Comparison of ENCODE assay signal across 15 cellular contexts in genomic region chr10:101287183-101287830, GRCh38. TPM values are rescaled to one million over a fixed set of nuclear protein-coding genes. Genes with fewer than 3 reads are reported as not detected.
DNase-seq lines count a peak whose midpoint lies in the region; ATAC-seq, FAIRE-seq and TF ChIP-seq lines count a peak whose summit lies in the region.
"Had no signal": no experiment of that assay in that cellular context is flagged by ENCODE, and none has a peak within 500 bp of the region (broad histone marks: within the 10 kb centered on the region; RNA-seq: fewer than 3 reads in every experiment).

No MANE protein-coding gene starts in this region.

- H4K91ac ChIP-seq in H9 (ENCODE audit: insufficient read length, low read depth, low read length) = no peak overlapping the region

- H3K9me3 Mint-ChIP-seq in H9 = no peaks in the 10 kb centered on the region; a peak in 1 of 5 replicates
- H3K9me3 Mint-ChIP-seq in HFFc6 = no peaks in the 10 kb centered on the region
- peaks cover 3% of the 10 kb centered on the region for H3K9me3 Mint-ChIP-seq in endothelial cell (ENCODE audit: unreplicated experiment)

- H3K27me3 Mint-ChIP-seq in H9 (ENCODE audit: low read depth) (peaks cover 92% of the 10 kb centered on the region), HFFc6 (ENCODE audit: insufficient read depth) (peaks cover 55% of the 10 kb centered on the region), endothelial cell (ENCODE audit: unreplicated experiment) (peaks cover 27% of the 10 kb centered on the region)

- no peaks in the 10 kb centered on the region for H3K36me3 ChIP-seq in HepG2 (replicated peaks in 1 of 2; ENCODE audit: control insufficient read depth in 1 of 2, insufficient read depth in 2 of 2, low read length in 2 of 2)
- no peaks in the 10 kb centered on the region for H3K36me3 ChIP-seq in pancreas
- H3K36me3 ChIP-seq: MG63, SJCRH30 had no signal

- H3K4me1 Mint-ChIP-seq in H9 (peaks cover 61 to 74% of the 10 kb centered on the region in 2 experiments), HFFc6 (ENCODE audit: low read depth) (no peaks in the 10 kb centered on the region), endothelial cell (ENCODE audit: unreplicated experiment) (peaks cover 28% of the 10 kb centered on the region)

- peaks cover 13% of the 10 kb centered on the region for H3K23me2 ChIP-seq in H9 (ENCODE audit: insufficient read length, low read depth, low read length, poor library complexity, severe bottlenecking)

- TF ChIP-seq POLR2A in A549 (IDR thresholded peaks at IDR 0.05; ENCODE audit: low read length) (no peak), HepG2 (IDR thresholded peaks at IDR 0.05; ENCODE audit: insufficient read depth in 1 of 2, low read depth in 2 of 2, low read length in 2 of 2) (no peak)

- TF ChIP-seq EP300 in A549 (IDR thresholded peaks at IDR 0.05) (no peak), HepG2 (IDR thresholded peaks at IDR 0.05; ENCODE audit: low read depth in 2 of 2, low read length in 2 of 2) (no peak), HepG2 (CRISPR knock-in tag; IDR thresholded peaks at IDR 0.05; ENCODE audit: borderline replicate concordance) (no peak)

- H3K4me3 Mint-ChIP-seq in H9 (no peak overlapping the region), HFFc6 (no peak overlapping the region), endothelial cell (ENCODE audit: unreplicated experiment) (no peak overlapping the region)

- no peak overlapping the region for H3K4me3 ChIP-seq in A549
- no peak overlapping the region for H3K4me3 ChIP-seq in HepG2 (replicated peaks in 1 of 3; ENCODE audit: insufficient read depth in 1 of 3, low read depth in 2 of 3, low read length in 3 of 3)
- no peak overlapping the region for H3K4me3 ChIP-seq in pancreas
- H3K4me3 ChIP-seq: MG63, SJCRH30 had no signal

- peak overlapping the region in 1 of 3 experiments; percentile 19; a peak in 1 of 7 replicates for H3K27ac Mint-ChIP-seq in H9
- no peak overlapping the region for H3K27ac Mint-ChIP-seq in HFFc6
- no peak overlapping the region for H3K27ac Mint-ChIP-seq in endothelial cell (ENCODE audit: unreplicated experiment)

- in situ Hi-C loops in HepG2 (cut with HindIII; ENCODE audit: extremely low pct_ligation_motif_present, low pct_unique_long_range_greater_than_20kb) = no loop called here

- CTCF ChIA-PET in A549 (lab: Yijun Ruan, JAX) = interaction anchor here (0.7 to 15.8 kb wide), 12 partner anchors 12 to 492 kb away, joined by 3 to 253 read pairs (median 7); no protein-coding TSS in a partner anchor
- CTCF ChIA-PET in HepG2 (lab: Yijun Ruan, JAX; ENCODE audit: low intra/inter-chr PET ratio, low total read pairs) = interaction anchor here (1.6 kb wide), 1 partner anchor 155 kb away, joined by 12 read pairs; no protein-coding TSS in a partner anchor

- FAIRE-seq in A549 (lab: Jason Lieb, UNC) (no peak), HepG2 (lab: Jason Lieb, UNC) (no peak), pancreas (lab: Jason Lieb, UNC) (no peak)
- FAIRE-seq: GM19239 had no signal

- H4K20me1 ChIP-seq in H9 (ENCODE audit: control insufficient read depth, insufficient read depth, insufficient read length) (no peaks in the 10 kb centered on the region), HepG2 (ENCODE audit: insufficient read depth, low read length) (no peaks in the 10 kb centered on the region)

- H3K56ac ChIP-seq in H9 (ENCODE audit: insufficient read length, low read depth, low read length) = no peak overlapping the region

- no peak overlapping the region for H2BK120ac ChIP-seq in H9 (ENCODE audit: low read depth, low read length, poor library complexity, severe bottlenecking)

- WGBS in A549 (ENCODE audit: missing lambda C conversion rate) = 72% methylated on average over 13 of the region's 13 CpGs
- WGBS in H9 (ENCODE audit: extremely low coverage, insufficient read length, low lambda C conversion rate) = no CpG with 5 or more reads among the region's 13 CpGs
- WGBS in HepG2 (ENCODE audit: low lambda C conversion rate) = 26% methylated on average over 9 of the region's 13 CpGs
- 52 to 54% methylated on average over 13 of the region's 13 CpGs for WGBS in pancreas, 2 donors

- DNase-seq in A549 (ENCODE audit: low read depth in 1 of 2, low spot score in 1 of 2) = no peak
- peak; percentile 23 for DNase-seq in H9
- peak; percentile 30 for DNase-seq in OCI-M1 (lab: John Stamatoyannopoulos, UW)
- DNase-seq in HepG2 (ENCODE audit: low spot score) = no peak
- no peak for DNase-seq in pancreas
- no peak for DNase-seq in HFFc6
- DNase-seq in endothelial cell (ENCODE audit: low spot score) = no peak
- DNase-seq: Karpas-422, MG63, T-helper 2 cell had no signal

- H3K27me3 ChIP-seq in H9 (ENCODE audit: insufficient read depth, low read length) (peaks cover 38% of the 10 kb centered on the region), HepG2 (ENCODE audit: control insufficient read depth in 1 of 2, insufficient read depth in 2 of 2, low read length in 2 of 2) (peaks cover 15 to 82% of the 10 kb centered on the region in 2 experiments; a peak in 4 of 5 replicates), pancreas (peaks cover 0 to 10% (median 2%) of the 10 kb centered on the region in 4 donors)
- H3K27me3 ChIP-seq: MG63, SJCRH30 had no signal

- no TSS peak for BruUV-seq in HepG2 (replicated peaks; lab: Mats Ljungman, UMichigan)

- H3K27ac ChIP-seq in A549 = no peak overlapping the region
- no peak overlapping the region for H3K27ac ChIP-seq in H9 (ENCODE audit: insufficient read length, low read depth, low read length)
- no peak overlapping the region for H3K27ac ChIP-seq in HepG2 (ENCODE audit: extremely low read length, insufficient read depth, low read length)
- no peak overlapping the region for H3K27ac ChIP-seq in pancreas
- H3K27ac ChIP-seq: RWPE1, SJCRH30 had no signal

- no peak overlapping the region for H3K23ac ChIP-seq in H9 (ENCODE audit: insufficient read length, low read depth, low read length)

- no peak overlapping the region for H2BK20ac ChIP-seq in H9 (ENCODE audit: low read depth, low read length, poor library complexity, severe bottlenecking)

- no peak overlapping the region for H2BK12ac ChIP-seq in H9 (ENCODE audit: insufficient read length, low read depth, low read length)

- H3K4me2 ChIP-seq in A549 (no peak overlapping the region), H9 (ENCODE audit: insufficient read depth, insufficient read length, low read length) (no peak overlapping the region), HepG2 (ENCODE audit: low read depth, low read length) (no peak overlapping the region)

- POLR2A ChIA-PET in A549 (lab: Yijun Ruan, JAX) = no interaction called here
- POLR2A ChIA-PET in HepG2 (lab: Yijun Ruan, JAX) = no interaction called here

- no peak overlapping the region for H2BK15ac ChIP-seq in H9 (ENCODE audit: low read depth, low read length)

- H3K9ac ChIP-seq in H9 (ENCODE audit: extremely low read depth, insufficient read length, low read length) (no peak overlapping the region), HepG2 (ENCODE audit: insufficient read depth, low read depth, low read length) (no peak overlapping the region)

- H3K14ac ChIP-seq in H9 (ENCODE audit: insufficient read depth, low read length) = no peak overlapping the region

- TF ChIP-seq RAD21 in A549 (conservative IDR thresholded peaks at IDR 0.05 in 1 of 2, IDR thresholded peaks at IDR 0.05 in 1 of 2) (no peak), HepG2 (CRISPR knock-in tag; IDR thresholded peaks at IDR 0.05) (no peak)

- no peak overlapping the region for H3K18ac ChIP-seq in H9 (ENCODE audit: insufficient read length, low read depth, low read length)

- intact Hi-C loops in HepG2 (cut with micrococcal nuclease; ENCODE audit: unreplicated experiment) (loop anchor here (5.0 kb wide), 1 partner anchor 155 kb away; no protein-coding TSS in a partner anchor), pancreas (cut with DNase I) (no loop called here)

- no peak overlapping the region for H3K4ac ChIP-seq in H9 (ENCODE audit: low read depth, low read length)

- H2BK5ac ChIP-seq in H9 (ENCODE audit: insufficient read length, low read length) = no peak overlapping the region

- no peak overlapping the region for H3T11ph ChIP-seq in H9 (ENCODE audit: low read length)

- H4K5ac ChIP-seq in H9 (ENCODE audit: insufficient read length, low read depth, low read length) = no peak overlapping the region

- H3K79me2 ChIP-seq in H9 (ENCODE audit: insufficient read depth, low read length) = no peaks in the 10 kb centered on the region
- H3K79me2 ChIP-seq in HepG2 (ENCODE audit: insufficient read depth, low read length) = no peaks in the 10 kb centered on the region

- peaks cover 6% of the 10 kb centered on the region; the same call in 2 of the 3 replicates for H3K4me1 ChIP-seq in A549
- H3K4me1 ChIP-seq in H9 (ENCODE audit: insufficient read depth, low read length) = peaks cover 21% of the 10 kb centered on the region; the same call in 1 of the 2 replicates
- H3K4me1 ChIP-seq in HepG2 (ENCODE audit: insufficient read depth, low read length) = peaks cover 13% of the 10 kb centered on the region
- peaks cover 0 to 4% (median 4%) of the 10 kb centered on the region in 3 donors for H3K4me1 ChIP-seq in pancreas

- no peak for TF ChIP-seq CTCF in A549 (IDR thresholded peaks at IDR 0.05)
- no peak for TF ChIP-seq CTCF in H9 (conservative IDR thresholded peaks at IDR 0.05)
- TF ChIP-seq CTCF in HepG2 (CRISPR knock-in tag; IDR thresholded peaks at IDR 0.05) = no peak
- no peak for TF ChIP-seq CTCF in pancreas (IDR thresholded peaks at IDR 0.05)
- no peak for TF ChIP-seq CTCF in HFFc6 (IDR thresholded peaks at IDR 0.05)
- TF ChIP-seq CTCF in endothelial cell (IDR thresholded peaks at IDR 0.05; ENCODE audit: unreplicated experiment) = no peak

- H3K36me3 Mint-ChIP-seq in H9 (ENCODE audit: insufficient read depth in 1 of 3, low read depth in 3 of 3) (no peaks in the 10 kb centered on the region), HFFc6 (ENCODE audit: low read depth) (no peaks in the 10 kb centered on the region), endothelial cell (ENCODE audit: low read depth, unreplicated experiment) (peaks cover 12% of the 10 kb centered on the region)

- no peaks in the 10 kb centered on the region for H3K79me1 ChIP-seq in H9 (ENCODE audit: insufficient read depth, low read depth, low read length, poor library complexity, severe bottlenecking)

- ATAC-seq in A549 = no peak
- ATAC-seq in HepG2 = no peak
- ATAC-seq in HG03457 (IDR thresholded peaks at IDR 0.05; ENCODE audit: unreplicated experiment) = no peak
- ATAC-seq in pancreas = no peak

- H3K9me3 ChIP-seq in A549 (no peaks in the 10 kb centered on the region), H9 (ENCODE audit: control insufficient read depth, low read depth, low read length) (no peaks in the 10 kb centered on the region), HepG2 (ENCODE audit: low read length) (no peaks in the 10 kb centered on the region), pancreas (no peaks in the 10 kb centered on the region)
- H3K9me3 ChIP-seq: Caco-2, MG63, SJCRH30 had no signal

- H2AFZ ChIP-seq in H9 (ENCODE audit: low read length) = no peak overlapping the region
- H2AFZ ChIP-seq in HepG2 (ENCODE audit: low read length) = no peak overlapping the region

- no peak overlapping the region for H4K8ac ChIP-seq in H9 (replicated peaks; ENCODE audit: insufficient read length, low read depth, low read length)

- H2AK5ac ChIP-seq in H9 (ENCODE audit: insufficient read length, low read length) = no peak overlapping the region

RNA-seq across cellular contexts. Expression of gene LBX1, which starts 58.0 kb away (rescaled TPM):
- polyA plus RNA-seq in A549 (2011; rRNA removed) = not detected in 2 replicates
- 0.01 TPM in 1 of 2 replicates, not detected in the other for polyA plus RNA-seq in A549 (2012; cell fraction: cytosol; rRNA removed)
- polyA plus RNA-seq in A549 (2012; cell fraction: nucleus; rRNA removed) = not detected in 2 replicates
- not detected in 3 replicates for polyA plus RNA-seq in A549 (2017; fragmentation: RNase III; extraction: RNeasy Plus Mini Kit Qiagen cat#74134 plus additional on column Dnase treatment)
- polyA minus RNA-seq in A549 (2011; rRNA and poly(A)+ RNA removed) = not detected in 2 replicates
- not detected in 2 replicates for total RNA-seq in H9 (2021)
- total RNA-seq in HepG2 (2016; rRNA removed; fragmentation: Illumina TruSeq; extraction: Trizol) = not detected in 2 replicates
- not detected in 2 replicates for total RNA-seq in HepG2 (2016; cell fraction: cytosol; rRNA removed; fragmentation: Illumina TruSeq; extraction: Trizol; ENCODE audit: low read depth)
- total RNA-seq in HepG2 (2016; cell fraction: insoluble cytoplasmic fraction; rRNA removed; fragmentation: Illumina TruSeq; extraction: Trizol) = not detected in 2 replicates
- total RNA-seq in HepG2 (2016; cell fraction: membrane; rRNA removed; fragmentation: Illumina TruSeq; extraction: Trizol) = not detected in 2 replicates
- total RNA-seq in HepG2 (2016; cell fraction: nucleus; rRNA removed; fragmentation: Illumina TruSeq; extraction: Trizol) = not detected in 2 replicates
- polyA plus RNA-seq in HepG2 (2011; rRNA removed) = not detected in 2 replicates
- polyA plus RNA-seq in HepG2 (2011; cell fraction: cytosol; rRNA removed) = not detected in 2 replicates
- polyA plus RNA-seq in HepG2 (2011; cell fraction: nucleus; rRNA removed) = not detected in 2 replicates
- not detected in 2 replicates for polyA plus RNA-seq in HepG2 (2012)
- not detected in 2 replicates for polyA plus RNA-seq in HepG2 (2016; cell fraction: cytosol; fragmentation: Illumina TruSeq; extraction: Trizol; ENCODE audit: low read depth)
- polyA plus RNA-seq in HepG2 (2016; cell fraction: insoluble cytoplasmic fraction; fragmentation: Illumina TruSeq; extraction: Trizol; ENCODE audit: low read depth) = not detected in 2 replicates
- not detected in 2 replicates for polyA plus RNA-seq in HepG2 (2016; cell fraction: membrane; fragmentation: Illumina TruSeq; extraction: Trizol; ENCODE audit: low read depth)
- polyA plus RNA-seq in HepG2 (2016; cell fraction: nucleus; fragmentation: Illumina TruSeq; extraction: Trizol; ENCODE audit: insufficient read depth, low read depth) = not detected in 2 replicates
- polyA minus RNA-seq in HepG2 (2011; rRNA and poly(A)+ RNA removed; ENCODE audit: low replicate concordance) = not detected in 2 replicates
- not detected in 2 replicates for polyA minus RNA-seq in HepG2 (2011; cell fraction: cytosol; rRNA and poly(A)+ RNA removed)
- not detected in 2 replicates for polyA minus RNA-seq in HepG2 (2011; cell fraction: nucleus; rRNA and poly(A)+ RNA removed)
- total RNA-seq in pancreas = not detected
- polyA plus RNA-seq in pancreas = not detected
- total RNA-seq in HFFc6 (2021; fragmentation: NEBNext Ultra II Directional; extraction: Animal tissue kit (Norgen Biotek cat#: 25700)) = not detected
- not detected for total RNA-seq in endothelial cell (ENCODE audit: unreplicated experiment)
- total RNA-seq: Caco-2 had no signal

Comparison
In these comparisons a context has a peak if more than half of its experiments do, and no peak if none do; other contexts are left out.
1. DNase-seq: peak in H9 (single experiment) and OCI-M1 (single experiment); none in A549 (0 of 2), HepG2 (single experiment), pancreas (0 of 6), HFFc6 (single experiment) and endothelial cell (single experiment).
2. Of the 38 proteins assayed by ChIP-seq in both HepG2 and A549: peak only in HepG2: none; only in A549: KDM1A and ZFP36; in both: none; in neither: 36.